26 cellular contexts compared by ENCODE assay signal in the genomic region with DNA sequence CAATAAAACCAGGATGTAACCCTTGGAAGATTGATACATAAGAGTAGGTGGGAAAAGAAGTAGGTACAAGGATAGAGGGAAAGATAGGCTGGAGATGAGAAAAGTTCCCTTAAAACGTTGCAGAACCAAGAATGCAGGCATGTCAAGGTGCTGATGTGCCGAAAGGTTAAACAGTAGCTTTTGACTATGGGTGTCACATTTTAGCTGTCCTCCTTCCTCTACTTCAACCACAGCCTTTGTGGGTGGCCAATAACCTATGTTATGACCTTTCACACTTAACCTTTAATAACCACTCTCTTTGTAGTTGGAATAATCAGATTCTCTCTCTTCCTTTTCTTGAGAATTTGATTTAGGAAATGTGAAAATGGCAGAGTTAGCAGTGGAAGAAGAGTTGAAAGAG.
A peak's percentile ranks its signal among the peaks of the same experiment; 100 is the strongest.
DNase-seq lines count a peak whose midpoint lies in the region; ATAC-seq lines count a peak whose summit lies in the region.
"Had no signal": no experiment of that assay in that cellular context is flagged by ENCODE, and none has a peak within 500 bp of the region (broad histone marks: within the 10 kb centered on the region; RNA-seq: fewer than 3 reads in every experiment).

No MANE protein-coding gene starts in this region.

- H3K27me3 Mint-ChIP-seq in stimulated activated naive CD8-positive, alpha-beta T cell treated with anti-CD3 and anti-CD28 coated beads, Interleukin-15, amount 100 ng/mL, for 72 hours, result no peaks in the 10 kb centered on the region
- no peaks in the 10 kb centered on the region for H3K27me3 Mint-ChIP-seq in stimulated activated naive B cell treated with anti-CD40 and anti-IgM and Interleukin-4, amounts not matched to agents 10 μg/mL and 1 μg/mL and 100 μg/mL, for 72 hours
- H3K27me3 Mint-ChIP-seq: B cell; CD4-positive, alpha-beta memory T cell; CD4-positive, alpha-beta T cell; CD4-positive, CD25-positive, alpha-beta regulatory T cell; CD8-positive, alpha-beta memory T cell had no signal

- H3K4me1 Mint-ChIP-seq in stimulated activated naive CD8-positive, alpha-beta T cell treated with anti-CD3 and anti-CD28 coated beads, Interleukin-15, amount 100 ng/mL, for 72 hours, result no peaks in the 10 kb centered on the region
- peaks cover 0 to 5% of the 10 kb centered on the region in 2 donors for H3K4me1 Mint-ChIP-seq in stimulated activated naive B cell treated with anti-CD40 and anti-IgM and Interleukin-4, amounts not matched to agents 10 μg/mL and 1 μg/mL and 100 μg/mL, for 72 hours
- H3K4me1 Mint-ChIP-seq: B cell; CD14-positive monocyte; CD4-positive, alpha-beta memory T cell; CD4-positive, CD25-positive, alpha-beta regulatory T cell; CD8-positive, alpha-beta memory T cell had no signal

- H3K36me3 Mint-ChIP-seq in stimulated activated naive B cell treated with anti-CD40 and anti-IgM and Interleukin-4, amounts not matched to agents 10 μg/mL and 1 μg/mL and 100 μg/mL, for 72 hours, result no peaks in the 10 kb centered on the region
- H3K36me3 Mint-ChIP-seq: CD14-positive monocyte; CD4-positive, alpha-beta memory T cell; CD4-positive, CD25-positive, alpha-beta regulatory T cell; CD8-positive, alpha-beta memory T cell; CD8-positive, alpha-beta T cell had no signal

- peak; percentile 8 for ATAC-seq in stimulated activated naive CD8-positive, alpha-beta T cell treated with anti-CD3 and anti-CD28 coated beads, Interleukin-15, Interleukin-2, amounts not matched to agents 100 U/mL and 50 U/mL, for 24 hours
- ATAC-seq in stimulated activated naive CD8-positive, alpha-beta T cell treated with anti-CD3 and anti-CD28 coated beads, Interleukin-15, amount 100 ng/mL, for 72 hours, result no peak
- peak; percentile 67 to 76 for ATAC-seq in stimulated activated naive B cell treated with anti-CD40 and anti-IgM and Interleukin-4, amounts not matched to agents 10 μg/mL and 1 μg/mL and 100 μg/mL, for 72 hours (replicated peaks)
- ATAC-seq: A549; CD8-positive, alpha-beta T cell had no signal

- no peak overlapping the region for H3K4me3 Mint-ChIP-seq in stimulated activated naive CD8-positive, alpha-beta T cell treated with anti-CD3 and anti-CD28 coated beads, Interleukin-15, amount 100 ng/mL, for 72 hours
- H3K4me3 Mint-ChIP-seq in stimulated activated naive B cell treated with anti-CD40 and anti-IgM and Interleukin-4, amounts not matched to agents 10 μg/mL and 1 μg/mL and 100 μg/mL, for 72 hours, result no peak overlapping the region
- H3K4me3 Mint-ChIP-seq: B cell; CD14-positive monocyte; CD4-positive, alpha-beta memory T cell; CD4-positive, alpha-beta T cell; CD4-positive, CD25-positive, alpha-beta regulatory T cell; CD8-positive, alpha-beta memory T cell; CD8-positive, alpha-beta T cell had no signal

- no peak overlapping the region for H3K27ac Mint-ChIP-seq in stimulated activated naive CD8-positive, alpha-beta T cell treated with anti-CD3 and anti-CD28 coated beads, Interleukin-15, amount 100 ng/mL, for 72 hours
- no peak overlapping the region for H3K27ac Mint-ChIP-seq in stimulated activated naive B cell treated with anti-CD40 and anti-IgM and Interleukin-4, amounts not matched to agents 10 μg/mL and 1 μg/mL and 100 μg/mL, for 72 hours
- H3K27ac Mint-ChIP-seq: B cell; CD14-positive monocyte; CD4-positive, alpha-beta memory T cell; CD4-positive, alpha-beta T cell; CD4-positive, CD25-positive, alpha-beta regulatory T cell; CD8-positive, alpha-beta memory T cell; CD8-positive, alpha-beta T cell had no signal

- no peaks in the 10 kb centered on the region for H3K9me3 Mint-ChIP-seq in stimulated activated naive CD8-positive, alpha-beta T cell treated with anti-CD3 and anti-CD28 coated beads, Interleukin-15, amount 100 ng/mL, for 72 hours
- no peaks in the 10 kb centered on the region for H3K9me3 Mint-ChIP-seq in stimulated activated naive B cell treated with anti-CD40 and anti-IgM and Interleukin-4, amounts not matched to agents 10 μg/mL and 1 μg/mL and 100 μg/mL, for 72 hours
- H3K9me3 Mint-ChIP-seq: CD4-positive, alpha-beta memory T cell; CD4-positive, alpha-beta T cell; CD8-positive, alpha-beta memory T cell; CD8-positive, alpha-beta T cell had no signal

- no peak for DNase-seq in stimulated activated naive CD8-positive, alpha-beta T cell treated with anti-CD3 and anti-CD28 coated beads, Interleukin-15, Interleukin-2, amounts not matched to agents 100 U/mL and 50 U/mL, for 24 hours
- DNase-seq in stimulated activated naive CD8-positive, alpha-beta T cell treated with anti-CD3 and anti-CD28 coated beads, Interleukin-15, amount 100 ng/mL, for 72 hours, result no peak
- no peak for DNase-seq in stimulated activated naive B cell treated with anti-CD40 and anti-IgM and Interleukin-4, amounts not matched to agents 10 μg/mL and 1 μg/mL and 100 μg/mL, for 72 hours
- DNase-seq in COR-L47 (lab: John Stamatoyannopoulos, UW), result no peak
- DNase-seq: 8988T; ACHN; AML-193; BE2C; C1 segment of cervical spinal cord; Caco-2; Calu3; CD4-positive, alpha-beta memory T cell; CD4-positive, alpha-beta T cell; CD4-positive, CD25-positive, alpha-beta regulatory T cell; CD8-positive, alpha-beta memory T cell; CD8-positive, alpha-beta T cell; DMS 273 treated with DMSO at 0.1 percent for 48 hours; DMS153; DMS53; DMS79; DMS79 treated with DMSO at 0.1 percent for 48 hours; DND-41; EL had no signal
